10 cellular contexts compared by ENCODE assay signal in genomic region chr10:122786269-122786668, GRCh38. TPM values are rescaled to one million over a fixed set of nuclear protein-coding genes. Genes with fewer than 3 reads are reported as not detected.
DNase-seq lines count a peak whose midpoint lies in the region; ATAC-seq, FAIRE-seq and TF ChIP-seq lines count a peak whose summit lies in the region.
"Had no signal": no experiment of that assay in that cellular context is flagged by ENCODE, and none has a peak within 500 bp of the region (broad histone marks: within the 10 kb centered on the region; RNA-seq: fewer than 3 reads in every experiment).

No MANE protein-coding gene starts in this region.

- H3K27ac ChIP-seq in K562 (ENCODE audit: extremely low read depth, low read depth, low read length), result no peak overlapping the region
- H3K27ac ChIP-seq in adrenal gland, result no peak overlapping the region
- H3K27ac ChIP-seq: KMS-11, SJSA1 had no signal

- in situ Hi-C loops in K562 (cut with MboI), result no loop called here

- intact Hi-C loops in K562 (cut with micrococcal nuclease), result no loop called here
- intact Hi-C loops in adrenal gland (cut with DNase I), result no loop called here

- CTCF ChIA-PET in K562 (lab: Yijun Ruan, JAX; ENCODE audit: low intra/inter-chr PET ratio), result no interaction called here

- no peak for TF ChIP-seq RAD21 in K562 (CRISPR knock-in tag; conservative IDR thresholded peaks at IDR 0.05 in 1 of 2, IDR thresholded peaks at IDR 0.05 in 1 of 2)

- H3K4me1 ChIP-seq in K562 (replicated peaks in 1 of 2; ENCODE audit: control insufficient read depth in 2 of 2, insufficient read depth in 2 of 2, low read length in 2 of 2), result no peaks in the 10 kb centered on the region
- no peaks in the 10 kb centered on the region for H3K4me1 ChIP-seq in adrenal gland (replicated peaks in 1 of 2)
- H3K4me1 ChIP-seq: SJSA1 had no signal

- H3K27me3 ChIP-seq in K562 (ENCODE audit: control insufficient read depth in 2 of 2, insufficient read depth in 2 of 2, low read length in 2 of 2), result no peaks in the 10 kb centered on the region
- H3K27me3 ChIP-seq in adrenal gland, result no peaks in the 10 kb centered on the region
- H3K27me3 ChIP-seq: SJSA1 had no signal

- no peak for TF ChIP-seq POLR2A in K562 (conservative IDR thresholded peaks at IDR 0.05)
- no peak for TF ChIP-seq POLR2A in adrenal gland (IDR thresholded peaks at IDR 0.05)

- no peak overlapping the region for H3K9ac ChIP-seq in K562 (ENCODE audit: insufficient read depth in 1 of 2, low read depth in 2 of 2, low read length in 2 of 2)
- H3K9ac ChIP-seq: KMS-11 had no signal

- no peak overlapping the region for H3K4me3 ChIP-seq in Jurkat, Clone E6-1 (ENCODE audit: low read length)
- H3K4me3 ChIP-seq in K562 (no peak overlapping the region), adrenal gland (no peak overlapping the region)
- H3K4me3 ChIP-seq: SJSA1 had no signal

- H3K9me3 ChIP-seq in K562 (replicated peaks; ENCODE audit: control insufficient read depth, insufficient read depth, low read depth, low read length), result no peaks in the 10 kb centered on the region
- no peaks in the 10 kb centered on the region for H3K9me3 ChIP-seq in adrenal gland (replicated peaks in 1 of 3)
- H3K9me3 ChIP-seq: SJSA1 had no signal

- ATAC-seq in K562, result peak; percentile 52; the same call in 1 of the 3 replicates
- no peak for ATAC-seq in HG03354 (IDR thresholded peaks at IDR 0.05; ENCODE audit: poor library complexity, severe bottlenecking, unreplicated experiment)

- peak; percentile 54 for DNase-seq in GM03348 (ENCODE audit: low spot score)
- DNase-seq in Jurkat, Clone E6-1 (ENCODE audit: low read depth, low spot score), result peak; percentile 42
- peak in 2 of 4 experiments; percentile 23 to 29 for DNase-seq in K562 (ENCODE audit: extremely low read depth in 1 of 4, low spot score in 3 of 4)
- peak; percentile 40 for DNase-seq in medulla oblongata (ENCODE audit: extremely low spot score)
- no peak for DNase-seq in NCI-H82 treated with DMSO at 0.1 percent for 48 hours (lab: John Stamatoyannopoulos, UW; ENCODE audit: unreplicated experiment)
- DNase-seq in NCI-H146 (lab: John Stamatoyannopoulos, UW), result no peak
- DNase-seq in adrenal gland, result no peak

- H3K9me1 ChIP-seq in K562 (ENCODE audit: control insufficient read depth, insufficient read depth, low read length), result no peaks in the 10 kb centered on the region

- BruUV-seq in K562 (replicated peaks; lab: Mats Ljungman, UMichigan), result no TSS peak

- H2AFZ ChIP-seq in K562 (ENCODE audit: low read depth, low read length), result no peak overlapping the region

- H3K36me3 ChIP-seq in K562 (ENCODE audit: control insufficient read depth, insufficient read depth, low read length) (no peaks in the 10 kb centered on the region), adrenal gland (replicated peaks in 1 of 2) (no peaks in the 10 kb centered on the region)
- H3K36me3 ChIP-seq: SJSA1 had no signal

- TF ChIP-seq CTCF in K562 (IDR thresholded peaks at IDR 0.05 in 2 of 3, conservative IDR thresholded peaks at IDR 0.05 in 1 of 3; ENCODE audit: insufficient read depth in 2 of 3, low read depth in 1 of 3, low read length in 3 of 3) (no peak), adrenal gland (IDR thresholded peaks at IDR 0.05) (no peak)

- no peak overlapping the region for H3K4me2 ChIP-seq in K562 (ENCODE audit: insufficient read depth, low read length)
- H3K4me2 ChIP-seq: KMS-11 had no signal

- H3K79me2 ChIP-seq in K562 (ENCODE audit: control insufficient read depth, insufficient read depth, low read length), result no peaks in the 10 kb centered on the region

- no peaks in the 10 kb centered on the region for H4K20me1 ChIP-seq in K562 (replicated peaks; ENCODE audit: control insufficient read depth, insufficient read depth, low read length)

- TF ChIP-seq EP300 in K562 (IDR thresholded peaks at IDR 0.05; ENCODE audit: low read length), result no peak

- 0% methylated on average over 3 of the region's 3 CpGs for WGBS in K562 (ENCODE audit: insufficient coverage, low coverage, missing lambda C conversion rate)
- WGBS in adrenal gland, 4 donors, result 5 to 13% (median 9%) methylated on average over 3 of the region's 3 CpGs

- FAIRE-seq in K562 (lab: Jason Lieb, UNC), result no peak

- POLR2A ChIA-PET in K562 (lab: Yijun Ruan, JAX), result interaction anchor here (0.6 kb wide), 1 partner anchor 65 kb away, joined by 3 read pairs; no protein-coding TSS in a partner anchor

TF ChIP-seq in K562, 482 proteins besides CTCF, POLR2A, EP300 and RAD21 (continues in another document):
- TF ChIP-seq REST (CRISPR knock-in tag; IDR thresholded peaks at IDR 0.05; ENCODE audit: low read depth), result peak; percentile 89
- TF ChIP-seq NCOA6 (IDR thresholded peaks at IDR 0.05), result no peak
- no peak for TF ChIP-seq IFI16 (CRISPR knock-in tag; IDR thresholded peaks at IDR 0.05)
- TF ChIP-seq POLR2AphosphoS5 (IDR thresholded peaks at IDR 0.05; ENCODE audit: control insufficient read depth, insufficient read depth, low read depth, low read length), result no peak
- TF ChIP-seq ZNF274 (IDR thresholded peaks at IDR 0.05; ENCODE audit: borderline replicate concordance, low read depth, low read length), result no peak
- no peak for TF ChIP-seq HBP1 (CRISPR knock-in tag; IDR thresholded peaks at IDR 0.05)
- peak; percentile 88 for TF ChIP-seq MIER1 (IDR thresholded peaks at IDR 0.05; ENCODE audit: low read depth)
- TF ChIP-seq XRCC5 (IDR thresholded peaks at IDR 0.05; ENCODE audit: low read depth, low read length), result no peak
- TF ChIP-seq CBX2 (IDR thresholded peaks at IDR 0.05; ENCODE audit: insufficient read depth, low read length, poor library complexity, severe bottlenecking), result no peak
- TF ChIP-seq SNAPC5 (CRISPR knock-in tag; IDR thresholded peaks at IDR 0.05), result no peak

RNA-seq across cellular contexts. Expression of gene CUZD1, which starts 59.4 kb away (rescaled TPM):
- 1.5 TPM for polyA plus RNA-seq in Jurkat, Clone E6-1 (2012; ENCODE audit: insufficient read depth, insufficient read length)
- total RNA-seq in K562 (2011; cell fraction: chromatin; rRNA removed; ENCODE audit: low replicate concordance), result 3.1 and 3.5 TPM in 2 replicates
- 1.3 and 1.7 TPM in 2 replicates for total RNA-seq in K562 (2011; cell fraction: nucleolus; rRNA removed)
- total RNA-seq in K562 (2011; cell fraction: nucleoplasm; rRNA removed), result 2.3 and 2.7 TPM in 2 replicates
- total RNA-seq in K562 (2014; rRNA removed) (0.95 and 1.0 TPM in 2 replicates), K562 (2014; rRNA removed; fragmentation: Illumina TruSeq; extraction: Trizol) (0.83 and 0.87 TPM in 2 replicates), K562 (2015; rRNA removed; fragmentation: Illumina TruSeq; extraction: Trizol) (1.5 and 1.7 TPM in 2 replicates), K562 (2021) (1.3 and 1.5 TPM in 2 replicates), adrenal gland (1 to 10 TPM in 2 of 8 donors, under 1 TPM in 3, not detected in 3; 0.14 to 1.7 (median 0.57) TPM)
- polyA plus RNA-seq in K562 (2011; rRNA removed) (1.4 and 1.7 TPM in 2 replicates), K562 (2014; fragmentation: Illumina TruSeq; extraction: Trizol) (1.1 and 1.2 TPM in 2 replicates), K562 (2014; fragmentation: Nextera tagmentation; extraction: Ambion mirVana) (1 to 10 TPM in 1 of 2 experiments, under 1 TPM in 1; 0.51 to 1.1 TPM), K562 (2014; rRNA removed) (1.0 and 1.1 TPM in 2 replicates), adrenal gland (1 to 10 TPM in 2 of 3 donors, under 1 TPM in 1; 0.26 to 2.2 (median 1.5) TPM)
- polyA plus RNA-seq in K562 (2011; cell fraction: cytosol; rRNA removed), result 0.67 and 1.2 TPM in 2 replicates
- polyA plus RNA-seq in K562 (2011; cell fraction: nucleus; rRNA removed), result 6.1 and 7.5 TPM in 2 replicates
- polyA plus RNA-seq in K562 (2012), result 0.57 and 1.3 TPM in 2 replicates
- 1.2 and 1.6 TPM in 2 replicates for polyA minus RNA-seq in K562 (2011; rRNA and poly(A)+ RNA removed)
- 0.48 TPM in 1 of 2 replicates, not detected in the other for polyA minus RNA-seq in K562 (2011; cell fraction: cytosol; rRNA and poly(A)+ RNA removed)
- polyA minus RNA-seq in K562 (2011; cell fraction: nucleus; rRNA and poly(A)+ RNA removed), result 1.8 and 5.0 TPM in 2 replicates

Comparison
In these comparisons a context has a peak if more than half of its experiments do, and no peak if none do; other contexts are left out.
1. DNase-seq: peak in GM03348 (single experiment), Jurkat, Clone E6-1 (single experiment) and medulla oblongata (single experiment); none in NCI-H82 treated with DMSO at 0.1 percent for 48 hours (single experiment), NCI-H146 (single experiment) and adrenal gland (0 of 7).